Comparison of ENCODE assay signal across 21 cellular contexts in the genomic region with DNA sequence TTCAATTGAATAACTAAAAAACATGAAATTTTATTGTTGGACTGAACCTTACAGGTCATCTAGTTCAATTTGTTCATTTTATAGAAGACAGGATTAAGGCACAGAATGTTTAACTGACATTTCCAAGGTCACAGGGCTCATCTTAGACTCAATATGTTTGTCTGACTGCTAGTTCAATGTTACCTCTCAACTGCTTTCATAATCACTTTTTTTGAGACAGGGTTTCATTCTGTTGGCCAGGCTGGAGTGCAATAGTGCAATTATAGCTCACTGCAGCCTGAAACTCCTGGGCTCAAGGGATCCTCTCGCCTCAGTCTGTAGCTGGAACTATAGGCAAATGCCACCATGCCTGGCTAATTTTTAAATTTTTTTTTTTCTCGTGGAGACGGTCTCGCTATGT. TPM values are rescaled to one million over a fixed set of nuclear protein-coding genes. Genes with fewer than 3 reads are reported as not detected.
"Had no signal": no experiment of that assay in that cellular context is flagged by ENCODE, and none has a peak within 500 bp of the region (broad histone marks: within the 10 kb centered on the region; RNA-seq: fewer than 3 reads in every experiment).

No MANE protein-coding gene starts in this region.

- H3K27ac ChIP-seq: epithelial cell of prostate, esophagus muscularis mucosa, left ventricle myocardium inferior, lower lobe of right lung, right atrium auricular region, suprapubic skin, thyroid gland, uterus had no signal

- H3K9me3 ChIP-seq: esophagus muscularis mucosa, left ventricle myocardium inferior, lower lobe of right lung, right atrium auricular region, suprapubic skin, thyroid gland, uterus had no signal

- H3K27me3 ChIP-seq: esophagus muscularis mucosa, right atrium auricular region, suprapubic skin, thyroid gland, uterus had no signal

- H3K4me3 ChIP-seq: esophagus muscularis mucosa, left ventricle myocardium inferior, lower lobe of right lung, right atrium auricular region, suprapubic skin, thyroid gland, uterus had no signal

- ATAC-seq: lower lobe of right lung; natural killer cell; stimulated activated effector memory CD8-positive, alpha-beta T cell treated with anti-CD3 and anti-CD28 coated beads, Interleukin-12 subunit alpha, Interleukin-12 subunit beta, amount 100 ng/mL, for 72 hours; stimulated activated naive CD8-positive, alpha-beta T cell treated with anti-CD3 and anti-CD28 coated beads, Interleukin-15, Interleukin-2, amounts not matched to agents 100 U/mL and 50 U/mL, for 24 hours had no signal

- DNase-seq: effector memory CD4-positive, alpha-beta T cell; immature natural killer cell; left ventricle myocardium inferior; lower lobe of right lung; natural killer cell; posterior cingulate gyrus; stimulated activated CD4-positive, alpha-beta T cell treated with anti-CD3 and anti-CD28 coated beads, Interleukin-2, amount 100 ng/mL, for 48 hours; stimulated activated naive CD8-positive, alpha-beta T cell treated with anti-CD3 and anti-CD28 coated beads, Interleukin-15, Interleukin-2, amounts not matched to agents 100 U/mL and 50 U/mL, for 24 hours; thyroid gland; uterus had no signal

- H3K36me3 ChIP-seq: esophagus muscularis mucosa, left ventricle myocardium inferior, lower lobe of right lung, right atrium auricular region, suprapubic skin, thyroid gland, uterus had no signal

- H3K4me1 ChIP-seq: lower lobe of right lung, suprapubic skin, uterus had no signal

RNA-seq across cellular contexts. Expression of a gene that starts 30.0 kb away (rescaled TPM):
- total RNA-seq: esophagus muscularis mucosa, left ventricle myocardium inferior, mesothelial cell of epicardium, myocyte, neural crest cell, osteocyte, pulmonary artery endothelial cell, right atrium auricular region, suprapubic skin, uterus had no signal

RNA-seq across cellular contexts. Expression of a gene that starts 54.1 kb away (rescaled TPM):
- total RNA-seq: fibroblast of villous mesenchyme, myocyte, osteocyte had no signal
